Comparison of ENCODE assay signal across 11 cellular contexts in the genomic region with DNA sequence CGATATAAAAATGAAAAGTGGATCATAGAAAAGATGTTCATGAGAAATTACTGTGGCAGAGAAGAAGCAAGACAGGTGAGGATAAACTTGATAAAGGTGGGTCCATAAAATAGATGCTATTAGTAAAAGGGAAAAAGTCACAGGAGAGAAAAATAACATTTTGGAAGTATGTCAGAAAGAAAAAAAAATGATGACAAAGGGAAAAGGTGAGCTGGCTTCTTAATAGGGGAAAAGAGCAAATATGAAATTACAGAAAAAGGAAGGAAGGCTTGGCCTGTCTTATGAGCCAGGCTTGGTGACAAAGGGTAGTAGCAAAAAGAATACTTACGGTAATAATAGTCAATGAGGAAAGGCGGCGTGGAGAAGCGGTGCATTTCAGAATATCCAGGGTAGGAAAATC.
"Had no signal": no experiment of that assay in that cellular context is flagged by ENCODE, and none has a peak within 500 bp of the region (broad histone marks: within the 10 kb centered on the region; RNA-seq: fewer than 3 reads in every experiment).

No MANE protein-coding gene starts in this region.

- H3K9ac ChIP-seq: GM23248 had no signal

- H3K4me1 ChIP-seq: HAP-1 had no signal

- H3K27ac Mint-ChIP-seq: GM23338, H9, HFFc6 had no signal

- DNase-seq: GM23248, GOT3, H7, H9, HCEC 1CT, HFFc6 had no signal

- H3K27ac ChIP-seq: GM23248 had no signal

- H3K4me2 ChIP-seq: GM23338 had no signal

- H2AFZ ChIP-seq: GM23248, GM23338 had no signal

- H3K9me3 Mint-ChIP-seq: GM23338, H9 had no signal

- FAIRE-seq: H1, H54 had no signal

- ATAC-seq: GM23338, HCT116 had no signal

- H3K9me3 ChIP-seq: HAP-1 had no signal

- H3K4me3 ChIP-seq: GM23248, GM23338, HAP-1 had no signal

- H3K4me3 Mint-ChIP-seq: GM23338, H9, HFFc6 had no signal

- H3K36me3 ChIP-seq: HAP-1 had no signal
